In the genomic region with DNA sequence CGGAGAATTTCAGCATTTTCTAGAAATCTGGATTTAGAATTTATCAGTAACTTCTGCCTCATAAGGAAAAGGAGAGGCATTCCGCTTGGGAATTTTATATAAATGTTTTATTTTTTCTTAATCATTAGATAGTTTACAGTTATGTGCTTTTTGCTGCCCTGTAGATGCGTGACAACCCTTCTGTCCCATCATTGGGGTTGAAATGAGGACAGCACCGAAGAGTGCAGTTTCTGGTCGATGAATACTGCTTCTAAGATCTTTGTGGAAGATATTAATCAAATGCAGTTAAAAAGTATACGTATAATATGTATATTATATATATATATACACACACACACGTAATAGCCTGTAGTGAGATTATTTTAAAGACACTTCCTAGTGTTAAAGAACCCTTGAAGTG, we compare ENCODE assay signal across 8 cellular contexts. TPM values are rescaled to one million over a fixed set of nuclear protein-coding genes. Genes with fewer than 3 reads are reported as not detected.
DNase-seq lines count a peak whose midpoint lies in the region; ATAC-seq and TF ChIP-seq lines count a peak whose summit lies in the region.

No MANE protein-coding gene starts in this region.

- H3K9ac ChIP-seq in HCT116 (ENCODE audit: low read length) = peak overlapping the region; percentile 73
- peak overlapping the region; percentile 80 for H3K9ac ChIP-seq in SK-N-MC (ENCODE audit: insufficient read length)

- POLR2A ChIA-PET in HCT116 (lab: Charles Lee) = no interaction called here

- peaks cover 9 to 51% of the 10 kb centered on the region in 2 experiments; a peak in 3 of 4 replicates for H3K4me1 ChIP-seq in HCT116 (ENCODE audit: control insufficient read depth in 1 of 2, insufficient read depth in 2 of 2, low read length in 2 of 2)
- H3K4me1 ChIP-seq in gastrocnemius medialis = peaks cover 33 to 49% of the 10 kb centered on the region in 2 donors

- peaks cover 0 to 6% of the 10 kb centered on the region in 2 experiments; a peak in 1 of 4 replicates for H3K9me3 ChIP-seq in HCT116 (ENCODE audit: control insufficient read depth in 1 of 2, insufficient read depth in 1 of 2, low read depth in 1 of 2, low read length in 2 of 2)
- no peaks in the 10 kb centered on the region for H3K9me3 ChIP-seq in SK-N-MC (ENCODE audit: low read depth, low read length)
- no peaks in the 10 kb centered on the region for H3K9me3 ChIP-seq in gastrocnemius medialis

- H3K9me2 ChIP-seq in HCT116 (ENCODE audit: insufficient read depth) = no peaks in the 10 kb centered on the region

- H3K4me3 ChIP-seq in HCT116 (replicated peaks in 1 of 2; ENCODE audit: low read depth in 1 of 2, low read length in 2 of 2) = peak overlapping the region; percentile 79 to 82
- H3K4me3 ChIP-seq in SK-N-MC = peak overlapping the region; percentile 83
- H3K4me3 ChIP-seq in fibroblast of mammary gland (ENCODE audit: control insufficient read depth, low read depth, low read length) = peak overlapping the region; percentile 91
- H3K4me3 ChIP-seq in gastrocnemius medialis = peak overlapping the region; percentile 77 to 91 (median 82)

- peaks cover 15% of the 10 kb centered on the region; the same call in 1 of the 2 replicates for H4K20me1 ChIP-seq in HCT116 (ENCODE audit: insufficient read depth)

- TF ChIP-seq CTCF in HCT116 (IDR thresholded peaks at IDR 0.05 in 2 of 3, conservative IDR thresholded peaks at IDR 0.05 in 1 of 3; ENCODE audit: borderline replicate concordance in 1 of 3, insufficient read depth in 1 of 3, low read depth in 2 of 3, low read length in 2 of 3) (no peak), fibroblast of mammary gland (conservative IDR thresholded peaks at IDR 0.05; ENCODE audit: control insufficient read depth, insufficient read depth, low read depth, low read length) (no peak), gastrocnemius medialis (IDR thresholded peaks at IDR 0.05 in 4 of 5, conservative IDR thresholded peaks at IDR 0.05 in 1 of 5) (no peak)

- intact Hi-C loops in HCT116 (cut with micrococcal nuclease) (loop anchor here (2.0 to 5.0 kb wide), 2 partner anchors 255 to 334 kb away; no protein-coding TSS in a partner anchor), gastrocnemius medialis (cut with DNase I; ENCODE audit: low total_unique reads) (loop anchor here (5.0 to 10.0 kb wide), 3 partner anchors 262 to 1088 kb away; partner anchors contain the start of genes PI4K2B and TBC1D19), sciatic nerve (cut with DNase I) (no loop called here)

- H3K79me2 ChIP-seq in HCT116 (ENCODE audit: insufficient read depth, low read length) = peaks cover 62% of the 10 kb centered on the region

- H3K27me3 ChIP-seq in HCT116 (ENCODE audit: insufficient read depth, low read length) (no peaks in the 10 kb centered on the region), gastrocnemius medialis (no peaks in the 10 kb centered on the region)

- RAD21 ChIA-PET in HCT116 (lab: Charles Lee; ENCODE audit: low non-redundant PET in 1 of 2, low total read pairs in 2 of 2, uncharacterized antibody in 2 of 2, unreplicated experiment in 2 of 2) = no interaction called here

- TF ChIP-seq POLR2A in HCT116 (IDR thresholded peaks at IDR 0.05; ENCODE audit: borderline replicate concordance, extremely low read depth, insufficient read depth, insufficient read length) (no peak), gastrocnemius medialis (IDR thresholded peaks at IDR 0.05) (no peak)

- H3K27ac ChIP-seq in HCT116 (ENCODE audit: low read depth, low read length) (no peak overlapping the region), SK-N-MC (no peak overlapping the region), gastrocnemius medialis (peak overlapping the region in 1 of 4 donors; percentile 99)

- TF ChIP-seq RAD21 in HCT116 (IDR thresholded peaks at IDR 0.05; ENCODE audit: low read depth) = no peak

- CTCF ChIA-PET in HCT116 (lab: Charles Lee) = no interaction called here

- peak overlapping the region; percentile 92 for H3K4me2 ChIP-seq in HCT116 (ENCODE audit: low read length)

- no TSS peak for BruUV-seq in HCT116 (replicated peaks; lab: Mats Ljungman, UMichigan)

- ATAC-seq in HCT116 (no peak), gastrocnemius medialis (no peak), HG03108 (IDR thresholded peaks at IDR 0.05; ENCODE audit: unreplicated experiment) (no peak), sciatic nerve (no peak)

- in situ Hi-C loops in gastrocnemius medialis (cut with MboI; ENCODE audit: low sequenced_read_pairs in 4 of 4) = loop anchor here in 3 of 4 donors (5.0 to 25.0 kb wide), 3 partner anchors 85 to 540 kb away; partner anchors contain the start of gene STIM2 (in 2 of the 3)

- DNase-seq in HCT116 (ENCODE audit: low read depth, low spot score) = no peak
- DNase-seq in SK-N-MC (ENCODE audit: low read depth, low spot score) = no peak
- DNase-seq in fibroblast of mammary gland (ENCODE audit: low read depth) = no peak
- no peak for DNase-seq in gastrocnemius medialis
- DNase-seq in sciatic nerve (ENCODE audit: low spot score) = no peak
- no peak for DNase-seq in NCI-H1436 (lab: John Stamatoyannopoulos, UW)
- DNase-seq in NCI-H1105 treated with DMSO at 0.1 percent for 48 hours (lab: John Stamatoyannopoulos, UW) = no peak

- no peaks in the 10 kb centered on the region for H3K36me3 ChIP-seq in HCT116 (ENCODE audit: control insufficient read depth in 1 of 2, insufficient read depth in 2 of 2, low read length in 2 of 2)
- H3K36me3 ChIP-seq in SK-N-MC (ENCODE audit: insufficient read depth, low read length) = no peaks in the 10 kb centered on the region
- H3K36me3 ChIP-seq in gastrocnemius medialis = no peaks in the 10 kb centered on the region

- H2AFZ ChIP-seq in HCT116 (ENCODE audit: low read depth, low read length, poor library complexity, severe bottlenecking) = no peak overlapping the region

TF ChIP-seq in HCT116, 20 proteins besides CTCF, POLR2A, EP300 and RAD21:
- TF ChIP-seq ZFX (IDR thresholded peaks at IDR 0.05) = no peak
- TF ChIP-seq FOSL1 (IDR thresholded peaks at IDR 0.05; ENCODE audit: low read depth) = no peak
- no peak for TF ChIP-seq SRF (IDR thresholded peaks at IDR 0.05; ENCODE audit: low read depth)
- no peak for TF ChIP-seq ZNF274 (IDR thresholded peaks at IDR 0.05; ENCODE audit: low read depth, low read length)
- no peak for TF ChIP-seq SIN3A (IDR thresholded peaks at IDR 0.05; ENCODE audit: low read depth)
- TF ChIP-seq ELF1 (IDR thresholded peaks at IDR 0.05; ENCODE audit: borderline replicate concordance, low read depth) = no peak
- TF ChIP-seq CBX3 (IDR thresholded peaks at IDR 0.05; ENCODE audit: low read depth) = no peak
- no peak for TF ChIP-seq YY1 (IDR thresholded peaks at IDR 0.05; ENCODE audit: extremely low read depth, insufficient replicate concordance, low read depth, low read length)
- TF ChIP-seq TCF7L2 (IDR thresholded peaks at IDR 0.05; ENCODE audit: borderline replicate concordance, extremely low read depth, insufficient read depth, insufficient read length) = no peak
- TF ChIP-seq EZH2phosphoT487 (IDR thresholded peaks at IDR 0.05; ENCODE audit: borderline replicate concordance) = no peak
- TF ChIP-seq MAX (IDR thresholded peaks at IDR 0.05) = no peak
- TF ChIP-seq POLR2AphosphoS5 (IDR thresholded peaks at IDR 0.05; ENCODE audit: low read depth, low read length) = no peak
- TF ChIP-seq EGR1 (IDR thresholded peaks at IDR 0.05; ENCODE audit: low read depth) = no peak
- TF ChIP-seq, protein P1, sequence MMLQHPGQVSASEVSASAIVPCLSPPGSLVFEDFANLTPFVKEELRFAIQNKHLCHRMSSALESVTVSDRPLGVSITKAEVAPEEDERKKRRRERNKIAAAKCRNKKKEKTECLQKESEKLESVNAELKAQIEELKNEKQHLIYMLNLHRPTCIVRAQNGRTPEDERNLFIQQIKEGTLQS (IDR thresholded peaks at IDR 0.05) = no peak

RNA-seq across cellular contexts. Expression of gene RBPJ, which starts 1.5 kb away (rescaled TPM):
- 72.7 TPM for total RNA-seq in HCT116 (2021; ENCODE audit: unreplicated experiment)
- 42.2 and 46.5 TPM in 2 replicates for polyA plus RNA-seq in HCT116 (2012)
- 10 to 100 TPM; 22.8 to 73.3 (median 37.1) TPM for total RNA-seq in gastrocnemius medialis
- total RNA-seq in sciatic nerve = 117 TPM
